ENCODE assay signal across 1 cellular context in the genomic region with DNA sequence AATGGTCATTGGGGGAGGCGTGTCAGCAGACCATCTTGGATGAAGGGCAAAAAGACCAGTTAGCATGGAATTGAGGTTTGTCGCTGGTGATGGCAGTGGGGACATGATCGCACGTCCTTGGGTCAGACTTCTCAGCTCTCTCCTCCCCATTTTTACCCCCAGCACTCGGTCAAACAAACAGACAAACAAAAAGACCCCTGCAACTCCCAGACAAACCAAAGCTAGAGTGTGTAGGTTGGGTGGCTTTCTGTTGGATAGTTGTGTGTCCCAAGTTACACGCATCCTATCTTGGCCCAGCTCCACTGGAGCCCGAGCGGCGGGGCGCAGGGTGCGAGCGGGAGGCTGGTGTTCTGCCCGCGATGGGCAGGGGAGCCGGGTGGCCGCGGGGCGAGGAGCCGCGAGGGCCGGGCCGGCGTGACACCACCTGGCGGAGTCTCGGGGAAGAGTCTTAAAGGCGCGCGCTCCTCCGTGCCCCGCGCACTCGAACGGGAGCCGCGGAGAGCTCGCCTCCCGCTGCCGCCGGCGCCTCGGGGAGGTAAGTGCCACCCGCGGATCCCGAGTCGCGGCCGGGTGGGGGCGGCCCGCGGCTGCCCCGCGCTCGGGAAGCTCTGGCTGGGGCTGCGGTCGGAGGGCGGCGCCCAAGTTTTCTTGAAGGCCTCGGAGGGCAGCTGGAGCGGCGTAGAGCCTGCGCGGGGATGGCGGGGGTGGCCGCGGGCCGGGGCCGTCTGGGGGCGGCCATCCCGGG.
TF ChIP-seq lines count a peak whose summit lies in the region.

No MANE protein-coding gene starts in this region.

TF ChIP-seq in GM12878, 131 proteins besides CTCF, POLR2A, EP300 and RAD21:
- TF ChIP-seq GABPA (IDR thresholded peaks at IDR 0.05; ENCODE audit: low read depth) (no peak), RBBP5 (conservative IDR thresholded peaks at IDR 0.05) (no peak), NR2C2 (IDR thresholded peaks at IDR 0.05; ENCODE audit: borderline replicate concordance, control insufficient read depth, insufficient read length, low read depth) (no peak), PML (IDR thresholded peaks at IDR 0.05; ENCODE audit: low read length) (no peak), NRF1 (conservative IDR thresholded peaks at IDR 0.05; ENCODE audit: low read depth, low read length) (no peak), KLF5 (IDR thresholded peaks at IDR 0.05; ENCODE audit: partially characterized antibody) (no peak), YY1 (IDR thresholded peaks at IDR 0.05; ENCODE audit: low read depth, low read length) (no peak), SUZ12 (IDR thresholded peaks at IDR 0.05; ENCODE audit: unreplicated experiment) (peak; percentile 69), RFX5 (IDR thresholded peaks at IDR 0.05; ENCODE audit: low read depth, low read length) (no peak), FOS (IDR thresholded peaks at IDR 0.05; ENCODE audit: borderline replicate concordance, extremely low read depth, insufficient read length) (no peak), IKZF1 (conservative IDR thresholded peaks at IDR 0.05) (peak; percentile 30), LARP7 (IDR thresholded peaks at IDR 0.05) (peak; percentile 24; the same call in 1 of the 2 replicates), TCF7 (IDR thresholded peaks at IDR 0.05; ENCODE audit: borderline replicate concordance) (no peak), SUPT20H (IDR thresholded peaks at IDR 0.05; ENCODE audit: borderline replicate concordance, control insufficient read depth, low read depth, low read length) (no peak), BCLAF1 (IDR thresholded peaks at IDR 0.05) (no peak)
- TF ChIP-seq, protein P1, sequence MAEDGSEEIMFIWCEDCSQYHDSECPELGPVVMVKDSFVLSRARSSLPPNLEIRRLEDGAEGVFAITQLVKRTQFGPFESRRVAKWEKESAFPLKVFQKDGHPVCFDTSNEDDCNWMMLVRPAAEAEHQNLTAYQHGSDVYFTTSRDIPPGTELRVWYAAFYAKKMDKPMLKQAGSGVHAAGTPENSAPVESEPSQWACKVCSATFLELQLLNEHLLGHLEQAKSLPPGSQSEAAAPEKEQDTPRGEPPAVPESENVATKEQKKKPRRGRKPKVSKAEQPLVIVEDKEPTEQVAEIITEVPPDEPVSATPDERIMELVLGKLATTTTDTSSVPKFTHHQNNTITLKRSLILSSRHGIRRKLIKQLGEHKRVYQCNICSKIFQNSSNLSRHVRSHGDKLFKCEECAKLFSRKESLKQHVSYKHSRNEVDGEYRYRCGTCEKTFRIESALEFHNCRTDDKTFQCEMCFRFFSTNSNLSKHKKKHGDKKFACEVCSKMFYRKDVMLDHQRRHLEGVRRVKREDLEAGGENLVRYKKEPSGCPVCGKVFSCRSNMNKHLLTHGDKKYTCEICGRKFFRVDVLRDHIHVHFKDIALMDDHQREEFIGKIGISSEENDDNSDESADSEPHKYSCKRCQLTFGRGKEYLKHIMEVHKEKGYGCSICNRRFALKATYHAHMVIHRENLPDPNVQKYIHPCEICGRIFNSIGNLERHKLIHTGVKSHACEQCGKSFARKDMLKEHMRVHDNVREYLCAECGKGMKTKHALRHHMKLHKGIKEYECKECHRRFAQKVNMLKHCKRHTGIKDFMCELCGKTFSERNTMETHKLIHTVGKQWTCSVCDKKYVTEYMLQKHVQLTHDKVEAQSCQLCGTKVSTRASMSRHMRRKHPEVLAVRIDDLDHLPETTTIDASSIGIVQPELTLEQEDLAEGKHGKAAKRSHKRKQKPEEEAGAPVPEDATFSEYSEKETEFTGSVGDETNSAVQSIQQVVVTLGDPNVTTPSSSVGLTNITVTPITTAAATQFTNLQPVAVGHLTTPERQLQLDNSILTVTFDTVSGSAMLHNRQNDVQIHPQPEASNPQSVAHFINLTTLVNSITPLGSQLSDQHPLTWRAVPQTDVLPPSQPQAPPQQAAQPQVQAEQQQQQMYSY (CRISPR knock-in tag; IDR thresholded peaks at IDR 0.05) = no peak
